In the genomic region with DNA sequence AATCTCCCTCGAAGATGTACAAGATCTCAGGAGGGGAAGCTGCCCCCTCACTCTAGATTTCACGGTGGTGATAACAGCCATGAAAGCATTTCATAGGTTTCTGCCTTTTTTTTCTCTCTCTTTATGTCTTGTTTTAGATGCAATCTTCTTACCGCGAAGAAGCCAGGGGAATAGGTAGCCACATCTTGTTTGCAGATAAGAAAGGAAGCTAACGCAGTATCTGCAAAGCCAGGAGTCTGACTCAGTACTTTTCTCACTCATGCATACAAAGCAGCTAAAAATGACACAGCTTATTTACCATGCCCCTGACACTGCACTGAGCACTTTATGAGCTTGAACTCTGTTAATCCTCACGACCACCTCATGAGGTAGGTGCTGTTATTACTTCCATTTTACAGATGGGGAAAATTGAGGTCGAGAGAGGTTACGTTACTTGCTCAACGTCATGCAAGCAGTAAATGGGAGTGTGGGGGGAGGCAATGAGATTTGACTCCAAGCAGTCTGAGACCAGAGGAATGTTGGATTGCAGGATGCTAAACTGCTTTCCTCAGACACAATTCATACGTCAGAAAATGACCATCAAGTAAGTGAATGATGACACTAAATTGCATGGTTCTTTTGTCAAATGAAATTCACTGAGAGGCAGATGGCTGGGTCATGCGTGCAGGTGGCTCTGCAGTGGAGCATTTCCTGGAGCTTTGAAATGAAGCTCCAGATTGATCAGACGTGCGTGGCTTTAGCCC, we compare ENCODE assay signal across 1 cellular context.
TF ChIP-seq lines count a peak whose summit lies in the region.

No MANE protein-coding gene starts in this region.

TF ChIP-seq in GM23338, 12 proteins besides CTCF, POLR2A, EP300 and RAD21 (continued from another document):
- TF ChIP-seq, protein P1, sequence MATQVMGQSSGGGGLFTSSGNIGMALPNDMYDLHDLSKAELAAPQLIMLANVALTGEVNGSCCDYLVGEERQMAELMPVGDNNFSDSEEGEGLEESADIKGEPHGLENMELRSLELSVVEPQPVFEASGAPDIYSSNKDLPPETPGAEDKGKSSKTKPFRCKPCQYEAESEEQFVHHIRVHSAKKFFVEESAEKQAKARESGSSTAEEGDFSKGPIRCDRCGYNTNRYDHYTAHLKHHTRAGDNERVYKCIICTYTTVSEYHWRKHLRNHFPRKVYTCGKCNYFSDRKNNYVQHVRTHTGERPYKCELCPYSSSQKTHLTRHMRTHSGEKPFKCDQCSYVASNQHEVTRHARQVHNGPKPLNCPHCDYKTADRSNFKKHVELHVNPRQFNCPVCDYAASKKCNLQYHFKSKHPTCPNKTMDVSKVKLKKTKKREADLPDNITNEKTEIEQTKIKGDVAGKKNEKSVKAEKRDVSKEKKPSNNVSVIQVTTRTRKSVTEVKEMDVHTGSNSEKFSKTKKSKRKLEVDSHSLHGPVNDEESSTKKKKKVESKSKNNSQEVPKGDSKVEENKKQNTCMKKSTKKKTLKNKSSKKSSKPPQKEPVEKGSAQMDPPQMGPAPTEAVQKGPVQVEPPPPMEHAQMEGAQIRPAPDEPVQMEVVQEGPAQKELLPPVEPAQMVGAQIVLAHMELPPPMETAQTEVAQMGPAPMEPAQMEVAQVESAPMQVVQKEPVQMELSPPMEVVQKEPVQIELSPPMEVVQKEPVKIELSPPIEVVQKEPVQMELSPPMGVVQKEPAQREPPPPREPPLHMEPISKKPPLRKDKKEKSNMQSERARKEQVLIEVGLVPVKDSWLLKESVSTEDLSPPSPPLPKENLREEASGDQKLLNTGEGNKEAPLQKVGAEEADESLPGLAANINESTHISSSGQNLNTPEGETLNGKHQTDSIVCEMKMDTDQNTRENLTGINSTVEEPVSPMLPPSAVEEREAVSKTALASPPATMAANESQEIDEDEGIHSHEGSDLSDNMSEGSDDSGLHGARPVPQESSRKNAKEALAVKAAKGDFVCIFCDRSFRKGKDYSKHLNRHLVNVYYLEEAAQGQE (IDR thresholded peaks at IDR 0.05; ENCODE audit: unreplicated experiment), result no peak
- TF ChIP-seq NANOG (IDR thresholded peaks at IDR 0.05; ENCODE audit: borderline replicate concordance) (no peak), STAT1 (IDR thresholded peaks at IDR 0.05; ENCODE audit: unreplicated experiment) (no peak), POLR2AphosphoS5 (IDR thresholded peaks at IDR 0.05; ENCODE audit: low read depth) (no peak), ZNF114 (CRISPR knock-in tag; IDR thresholded peaks at IDR 0.05) (no peak), CREB1 (CRISPR knock-in tag; IDR thresholded peaks at IDR 0.05; ENCODE audit: low read depth) (no peak), ETS1 (IDR thresholded peaks at IDR 0.05) (no peak), ZNF331 (CRISPR knock-in tag; IDR thresholded peaks at IDR 0.05; ENCODE audit: low read depth) (no peak), EZH2 (IDR thresholded peaks at IDR 0.05; ENCODE audit: low read depth, unreplicated experiment) (no peak)
